ENCODE assay signal across 25 cellular contexts in the genomic region with DNA sequence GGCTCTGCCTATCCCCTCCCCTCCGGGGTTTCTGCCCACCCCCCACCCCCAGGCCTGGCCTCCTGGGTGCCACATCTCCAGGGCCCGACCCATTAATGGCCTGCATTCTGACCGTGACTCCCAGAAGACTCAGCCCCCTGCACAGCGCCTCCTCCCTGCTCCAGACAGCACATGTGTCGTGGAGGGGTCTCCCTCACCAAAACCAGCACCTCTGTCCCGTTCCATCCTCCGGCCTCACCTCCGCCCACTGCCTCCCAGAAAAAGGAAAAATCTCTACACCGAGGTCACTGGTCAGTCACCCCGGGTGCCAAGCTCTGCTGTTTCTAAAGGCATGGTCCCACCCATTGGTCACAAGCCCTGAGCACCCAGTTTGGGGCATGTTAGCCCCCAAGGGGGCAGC.
"Had no signal": no experiment of that assay in that cellular context is flagged by ENCODE, and none has a peak within 500 bp of the region (broad histone marks: within the 10 kb centered on the region; RNA-seq: fewer than 3 reads in every experiment).

No MANE protein-coding gene starts in this region.

- H3K9ac ChIP-seq: parathyroid adenoma had no signal

- H3K4me3 ChIP-seq: colonic mucosa, esophagus muscularis mucosa, lower lobe of right lung, right lobe of liver, thoracic aorta, transverse colon had no signal

- ATAC-seq: foreskin keratinocyte; left ventricle myocardium superior; lower lobe of right lung; naive thymus-derived CD8-positive, alpha-beta T cell; right lobe of liver had no signal

- H3K9me3 Mint-ChIP-seq: dendritic cell treated with granulocyte-macrophage colony-stimulating factor and Interleukin-4, amounts not matched to agents 40 ng/mL and 50 ng/mL, for 4 days; endodermal cell; immature natural killer cell; naive thymus-derived CD8-positive, alpha-beta T cell had no signal

- H3K4me1 Mint-ChIP-seq: naive thymus-derived CD8-positive, alpha-beta T cell had no signal

- H3K4me3 Mint-ChIP-seq: dendritic cell treated with granulocyte-macrophage colony-stimulating factor and Interleukin-4, amounts not matched to agents 40 ng/mL and 50 ng/mL, for 4 days; endodermal cell; immature natural killer cell; naive thymus-derived CD8-positive, alpha-beta T cell had no signal

- H3K36me3 Mint-ChIP-seq: immature natural killer cell; naive thymus-derived CD8-positive, alpha-beta T cell had no signal

- H3K36me3 ChIP-seq: colonic mucosa, lower lobe of right lung, right lobe of liver, thoracic aorta, transverse colon had no signal

- H3K4me1 ChIP-seq: colonic mucosa, foreskin keratinocyte, parathyroid adenoma, right lobe of liver, transverse colon had no signal

- H3K27ac Mint-ChIP-seq: dendritic cell treated with granulocyte-macrophage colony-stimulating factor and Interleukin-4, amounts not matched to agents 40 ng/mL and 50 ng/mL, for 4 days; endodermal cell; immature natural killer cell; progenitor cell of endocrine pancreas had no signal

- H3K9me3 ChIP-seq: colonic mucosa, esophagus muscularis mucosa, lower lobe of right lung, right lobe of liver, thoracic aorta, transverse colon had no signal

- DNase-seq: central memory CD4-positive, alpha-beta T cell; colonic mucosa; effector CD8-positive, alpha-beta T cell; endodermal cell; foreskin keratinocyte; glutamatergic neuron; immature natural killer cell; islet precursor cell; left ventricle myocardium superior; lower lobe of right lung; naive thymus-derived CD8-positive, alpha-beta T cell; small intestine; stimulated activated CD4-positive, alpha-beta T cell treated with anti-CD3 and anti-CD28 coated beads, Interleukin-12 subunit alpha, Interleukin-12 subunit beta, amount 100 ng/mL, for 4 hours; stimulated activated CD4-positive, alpha-beta T cell treated with anti-CD3 and anti-CD28 coated beads, Interleukin-1b, Interleukin-23, amount 100 ng/mL, for 48 hours; stimulated activated CD4-positive, alpha-beta T cell treated with anti-CD3 and anti-CD28 coated beads, Interleukin-4, amount 100 ng/mL, for 1 hour; stimulated activated CD8-positive, alpha-beta memory T cell treated with anti-CD3 and anti-CD28 coated beads, Interleukin-4, amount 100 ng/mL, for 48 hours; stimulated activated naive CD4-positive, alpha-beta T cell; transverse colon had no signal

- FAIRE-seq: endothelial cell of umbilical vein, small intestine had no signal

- H3K27ac ChIP-seq: colonic mucosa, esophagus muscularis mucosa, foreskin keratinocyte, lower lobe of right lung, parathyroid adenoma, right lobe of liver, thoracic aorta, transverse colon had no signal
